ENCODE assay signal across 24 cellular contexts in the genomic region with DNA sequence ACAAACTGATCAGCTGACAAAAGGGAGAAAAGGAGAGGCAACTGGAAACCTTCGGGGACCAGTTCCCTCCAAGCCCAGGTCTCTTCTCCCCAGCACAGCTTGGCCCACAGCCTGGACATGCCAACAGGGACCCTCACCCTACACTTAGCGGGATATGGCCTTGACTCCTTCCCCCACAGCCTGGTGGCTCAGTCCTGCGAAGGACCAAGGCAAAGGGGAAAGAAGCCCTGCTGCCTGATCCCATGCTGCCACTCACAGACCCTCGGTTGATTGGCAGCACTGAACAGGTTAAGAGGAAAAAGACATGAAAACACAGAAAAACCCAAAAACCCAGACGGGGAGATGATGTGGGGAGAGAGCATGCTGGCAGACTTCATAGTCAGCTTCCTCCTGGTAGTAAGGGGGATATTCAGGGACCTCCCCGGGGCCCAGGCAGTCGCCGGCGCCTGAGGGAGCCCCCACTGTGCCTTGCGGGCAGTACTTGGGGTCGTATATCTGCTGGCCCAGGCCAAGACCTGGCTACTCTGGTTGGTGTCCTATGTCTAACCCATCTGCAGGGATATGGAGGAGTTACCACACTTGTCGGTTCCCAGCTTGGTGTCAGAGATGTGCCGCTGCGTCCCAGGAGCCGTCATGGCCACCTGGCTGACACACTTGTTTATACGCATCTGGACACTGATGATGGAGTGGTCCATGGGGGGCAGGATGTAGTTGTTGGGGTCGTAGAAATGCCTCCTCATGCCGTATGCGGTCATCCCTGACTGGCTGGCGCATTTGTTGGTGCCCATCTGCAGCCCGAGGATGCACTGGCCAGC. TPM values are rescaled to one million over a fixed set of nuclear protein-coding genes. Genes with fewer than 3 reads are reported as not detected.
DNase-seq lines count a peak whose midpoint lies in the region; ATAC-seq and TF ChIP-seq lines count a peak whose summit lies in the region.
"Had no signal": no experiment of that assay in that cellular context is flagged by ENCODE, and none has a peak within 500 bp of the region (broad histone marks: within the 10 kb centered on the region; RNA-seq: fewer than 3 reads in every experiment).

No MANE protein-coding gene starts in this region.

- peaks cover 21% of the 10 kb centered on the region for H3K4me1 ChIP-seq in HEK293 (ENCODE audit: control insufficient read depth, insufficient read depth, low read length)

- CTCF ChIA-PET in activated CD8-positive, alpha-beta memory T cell treated with anti-CD3 and anti-CD28 coated beads, Interleukin-2, amount 10 ng/mL, durations not matched to agents 7 days and 5 days (lab: Charles Lee) = no interaction called here
- CTCF ChIA-PET in HEK293 (lab: Yijun Ruan, JAX) = interaction anchor here (1.3 kb wide), 1 partner anchor 42 kb away, joined by 5 read pairs; no protein-coding TSS in a partner anchor

- H3K27ac Mint-ChIP-seq in activated CD8-positive, alpha-beta memory T cell treated with anti-CD3 and anti-CD28 coated beads, Interleukin-2, amount 10 ng/mL, durations not matched to agents 7 days and 5 days = no peak overlapping the region
- peak overlapping the region in 1 of 2 donors; percentile 30 for H3K27ac Mint-ChIP-seq in stimulated activated naive CD8-positive, alpha-beta T cell treated with anti-CD3 and anti-CD28 coated beads, Interleukin-15, amount 100 ng/mL, for 72 hours
- H3K27ac Mint-ChIP-seq in T-helper 2 cell treated with Interferon-gamma antibody and Interleukin-4, amounts not matched to agents 5 μg/mL and 100 μg/mL, for 36 hours = no peak overlapping the region

- H3K36me3 ChIP-seq in HEK293 (ENCODE audit: control insufficient read depth in 2 of 2, insufficient read depth in 1 of 2, low read length in 2 of 2) = no peaks in the 10 kb centered on the region

- H3K4me1 Mint-ChIP-seq in activated CD8-positive, alpha-beta memory T cell treated with anti-CD3 and anti-CD28 coated beads, Interleukin-2, amount 10 ng/mL, durations not matched to agents 7 days and 5 days = peaks cover 11% of the 10 kb centered on the region
- H3K4me1 Mint-ChIP-seq in stimulated activated naive CD8-positive, alpha-beta T cell treated with anti-CD3 and anti-CD28 coated beads, Interleukin-15, amount 100 ng/mL, for 72 hours = peaks cover 9% of the 10 kb centered on the region
- H3K4me1 Mint-ChIP-seq in T-helper 2 cell treated with Interferon-gamma antibody and Interleukin-4, amounts not matched to agents 5 μg/mL and 100 μg/mL, for 36 hours (ENCODE audit: low read depth) = peaks cover 12% of the 10 kb centered on the region

- H3K9me3 Mint-ChIP-seq in activated CD8-positive, alpha-beta memory T cell treated with anti-CD3 and anti-CD28 coated beads, Interleukin-2, amount 10 ng/mL, durations not matched to agents 7 days and 5 days (ENCODE audit: low read depth) = no peaks in the 10 kb centered on the region
- no peaks in the 10 kb centered on the region for H3K9me3 Mint-ChIP-seq in stimulated activated naive CD8-positive, alpha-beta T cell treated with anti-CD3 and anti-CD28 coated beads, Interleukin-15, amount 100 ng/mL, for 72 hours
- no peaks in the 10 kb centered on the region for H3K9me3 Mint-ChIP-seq in T-helper 2 cell treated with Interferon-gamma antibody and Interleukin-4, amounts not matched to agents 5 μg/mL and 100 μg/mL, for 36 hours
- H3K9me3 Mint-ChIP-seq: IgD-negative memory B cell had no signal

- peaks cover 8% of the 10 kb centered on the region for H3K27me3 Mint-ChIP-seq in activated CD8-positive, alpha-beta memory T cell treated with anti-CD3 and anti-CD28 coated beads, Interleukin-2, amount 10 ng/mL, durations not matched to agents 7 days and 5 days
- peaks cover 9% of the 10 kb centered on the region for H3K27me3 Mint-ChIP-seq in stimulated activated naive CD8-positive, alpha-beta T cell treated with anti-CD3 and anti-CD28 coated beads, Interleukin-15, amount 100 ng/mL, for 72 hours
- H3K27me3 Mint-ChIP-seq in T-helper 2 cell treated with Interferon-gamma antibody and Interleukin-4, amounts not matched to agents 5 μg/mL and 100 μg/mL, for 36 hours (ENCODE audit: low read depth) = peaks cover 2% of the 10 kb centered on the region

- DNase-seq in activated CD8-positive, alpha-beta memory T cell treated with anti-CD3 and anti-CD28 coated beads, Interleukin-2, amount 50 U/mL, for 48 hours = peak; percentile 33
- DNase-seq in activated CD8-positive, alpha-beta memory T cell treated with anti-CD3 and anti-CD28 coated beads, Interleukin-2, amount 10 ng/mL, durations not matched to agents 7 days and 5 days = no peak
- DNase-seq in left lobe of liver (ENCODE audit: low spot score) (peak; percentile 37), retinal pigment epithelial cell (ENCODE audit: low read depth) (peak; percentile 26), substantia nigra (lab: John Stamatoyannopoulos, UW) (no peak)
- DNase-seq in stimulated activated naive CD8-positive, alpha-beta T cell treated with anti-CD3 and anti-CD28 coated beads, Interleukin-15, amount 100 ng/mL, for 72 hours = no peak
- no peak for DNase-seq in T-helper 2 cell treated with Interferon-gamma antibody and Interleukin-4, amounts not matched to agents 5 μg/mL and 100 μg/mL, for 36 hours (ENCODE audit: low spot score)
- DNase-seq: Kasumi-1, MV-4-11, NCI-H1105, NCI-H146, NCI-H2029, NCI-H446, NCI-H524 treated with DMSO at 0.1 percent for 48 hours, NCI-H774, SIG-M5 had no signal

- H3K36me3 Mint-ChIP-seq in activated CD8-positive, alpha-beta memory T cell treated with anti-CD3 and anti-CD28 coated beads, Interleukin-2, amount 10 ng/mL, durations not matched to agents 7 days and 5 days = no peaks in the 10 kb centered on the region
- H3K36me3 Mint-ChIP-seq in T-helper 2 cell treated with Interferon-gamma antibody and Interleukin-4, amounts not matched to agents 5 μg/mL and 100 μg/mL, for 36 hours (ENCODE audit: low read depth) = no peaks in the 10 kb centered on the region

- POLR2A ChIA-PET in HEK293 (lab: Yijun Ruan, JAX) = no interaction called here

- no peaks in the 10 kb centered on the region for H3K9me3 ChIP-seq in HEK293 (ENCODE audit: control insufficient read depth, insufficient read depth, low read depth, low read length)

- H3K4me3 ChIP-seq in HEK293 (ENCODE audit: low read depth, low read length) (no peak overlapping the region), retinal pigment epithelial cell (ENCODE audit: low read length) (no peak overlapping the region)
- H3K4me3 ChIP-seq: SK-N-MC had no signal

- no peak for ATAC-seq in activated CD8-positive, alpha-beta memory T cell treated with anti-CD3 and anti-CD28 coated beads, Interleukin-2, amount 10 ng/mL, durations not matched to agents 7 days and 5 days
- ATAC-seq in left lobe of liver = no peak
- no peak for ATAC-seq in stimulated activated naive CD8-positive, alpha-beta T cell treated with anti-CD3 and anti-CD28 coated beads, Interleukin-15, amount 100 ng/mL, for 72 hours

- no peak overlapping the region for H3K4me3 Mint-ChIP-seq in activated CD8-positive, alpha-beta memory T cell treated with anti-CD3 and anti-CD28 coated beads, Interleukin-2, amount 10 ng/mL, durations not matched to agents 7 days and 5 days
- no peak overlapping the region for H3K4me3 Mint-ChIP-seq in stimulated activated naive CD8-positive, alpha-beta T cell treated with anti-CD3 and anti-CD28 coated beads, Interleukin-15, amount 100 ng/mL, for 72 hours
- no peak overlapping the region for H3K4me3 Mint-ChIP-seq in T-helper 2 cell treated with Interferon-gamma antibody and Interleukin-4, amounts not matched to agents 5 μg/mL and 100 μg/mL, for 36 hours
- H3K4me3 Mint-ChIP-seq: IgD-negative memory B cell had no signal

- TF ChIP-seq CTCF in HEK293 (tag by site-specific recombination; IDR thresholded peaks at IDR 0.05) (no peak), retinal pigment epithelial cell (conservative IDR thresholded peaks at IDR 0.05; ENCODE audit: low read depth, low read length) (no peak)

- 0 out of 2 replicates have a peak overlapping the region, but pooled peaks have one; percentile 4 for H3K27ac ChIP-seq in HEK293 (ENCODE audit: extremely low read depth, low read depth, low read length)
- no peak overlapping the region for H3K27ac ChIP-seq in substantia nigra (ENCODE audit: low read depth, low read length, poor library complexity, severe bottlenecking)
- H3K27ac ChIP-seq: HL-60, SK-N-MC had no signal

TF ChIP-seq in HEK293, 187 proteins besides CTCF, POLR2A, EP300 and RAD21 (continues in another document):
- TF ChIP-seq ZNF785 (tag by site-specific recombination; IDR thresholded peaks at IDR 0.05) (no peak), ZSCAN23 (tag by site-specific recombination; IDR thresholded peaks at IDR 0.05) (no peak), ZNF623 (tag by site-specific recombination; IDR thresholded peaks at IDR 0.05) (no peak), SALL2 (tag by site-specific recombination; IDR thresholded peaks at IDR 0.05; ENCODE audit: borderline replicate concordance) (no peak), REPIN1 (tag by site-specific recombination; IDR thresholded peaks at IDR 0.05; ENCODE audit: low read depth) (no peak), MYNN (tag by site-specific recombination; IDR thresholded peaks at IDR 0.05; ENCODE audit: borderline replicate concordance) (no peak), ZNF391 (tag by site-specific recombination; IDR thresholded peaks at IDR 0.05; ENCODE audit: borderline replicate concordance, low read depth) (no peak), ZNF16 (tag by site-specific recombination; IDR thresholded peaks at IDR 0.05; ENCODE audit: low read depth) (no peak), ZNF707 (tag by site-specific recombination; IDR thresholded peaks at IDR 0.05) (no peak), ZNF596 (tag by site-specific recombination; IDR thresholded peaks at IDR 0.05) (no peak), GLIS2 (tag by site-specific recombination; IDR thresholded peaks at IDR 0.05) (no peak), ZIC2 (tag by site-specific recombination; IDR thresholded peaks at IDR 0.05) (no peak), ZNF530 (tag by site-specific recombination; IDR thresholded peaks at IDR 0.05; ENCODE audit: low read depth) (no peak), ZNF555 (tag by site-specific recombination; conservative IDR thresholded peaks at IDR 0.05) (no peak), ZNF677 (tag by site-specific recombination; IDR thresholded peaks at IDR 0.05) (no peak), ZNF658 (tag by site-specific recombination; IDR thresholded peaks at IDR 0.05) (no peak)

RNA-seq across cellular contexts. Expression of gene HORMAD2, which starts 34.2 kb away (rescaled TPM):
- total RNA-seq in activated CD8-positive, alpha-beta memory T cell treated with anti-CD3 and anti-CD28 coated beads, Interleukin-2, amount 10 ng/mL, durations not matched to agents 7 days and 5 days = under 1 TPM in 1 of 2 experiments, not detected in 1; 0.09 TPM
- 1.5 TPM for total RNA-seq in left lobe of liver
- total RNA-seq: A172, Daoy, G401, H4 had no signal

Comparison
In these comparisons a context has a peak if more than half of its experiments do, and no peak if none do; other contexts are left out.
1. DNase-seq: peak in activated CD8-positive, alpha-beta memory T cell treated with anti-CD3 and anti-CD28 coated beads, Interleukin-2, amount 50 U/mL, for 48 hours (single experiment), left lobe of liver (single experiment) and retinal pigment epithelial cell (single experiment); none in activated CD8-positive, alpha-beta memory T cell treated with anti-CD3 and anti-CD28 coated beads, Interleukin-2, amount 10 ng/mL, durations not matched to agents 7 days and 5 days (single experiment), stimulated activated naive CD8-positive, alpha-beta T cell treated with anti-CD3 and anti-CD28 coated beads, Interleukin-15, amount 100 ng/mL, for 72 hours (0 of 2), T-helper 2 cell treated with Interferon-gamma antibody and Interleukin-4, amounts not matched to agents 5 μg/mL and 100 μg/mL, for 36 hours (single experiment) and substantia nigra (0 of 49).